ENCODE assay signal across 37 cellular contexts in the genomic region with DNA sequence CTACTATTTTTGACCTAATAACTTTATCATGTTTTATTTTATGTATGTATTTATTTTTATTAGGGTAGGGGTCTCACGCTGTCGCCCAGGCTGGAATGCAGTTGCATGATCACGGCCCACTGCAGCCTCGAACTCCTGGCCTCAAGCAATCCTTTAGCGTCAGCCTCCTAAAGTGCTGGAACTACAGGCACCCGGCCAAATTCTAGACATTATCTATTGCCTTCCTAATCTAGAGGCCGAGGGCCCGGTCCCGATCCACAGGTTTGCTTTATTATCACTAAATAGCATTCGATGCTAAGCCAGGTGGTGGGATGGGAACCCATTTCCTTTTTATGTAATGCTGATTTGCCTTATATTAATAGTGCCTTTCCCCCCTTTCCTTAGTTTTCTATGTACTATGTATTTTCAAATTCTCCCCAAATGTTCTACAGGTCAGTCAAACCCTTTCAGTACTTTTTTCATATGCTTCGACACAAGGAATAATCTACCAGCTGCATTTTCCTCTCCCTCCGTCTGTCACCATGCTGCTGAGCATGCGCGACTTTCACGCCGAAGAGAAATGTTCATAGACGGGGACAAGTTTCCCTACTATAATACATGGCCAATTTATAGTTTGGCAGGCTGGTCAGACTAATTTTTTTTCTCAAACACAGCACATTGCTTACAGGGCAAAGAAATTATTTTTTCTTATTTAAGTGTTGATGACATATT. TPM values are rescaled to one million over a fixed set of nuclear protein-coding genes. Genes with fewer than 3 reads are reported as not detected.
DNase-seq lines count a peak whose midpoint lies in the region; ATAC-seq, FAIRE-seq and TF ChIP-seq lines count a peak whose summit lies in the region.
"Had no signal": no experiment of that assay in that cellular context is flagged by ENCODE, and none has a peak within 500 bp of the region (broad histone marks: within the 10 kb centered on the region; RNA-seq: fewer than 3 reads in every experiment).

No MANE protein-coding gene starts in this region.

- no peaks in the 10 kb centered on the region for H3K27me3 ChIP-seq in H7 (ENCODE audit: control insufficient read depth, insufficient read depth, low read length)
- no peaks in the 10 kb centered on the region for H3K27me3 ChIP-seq in K562 (ENCODE audit: control insufficient read depth in 2 of 2, insufficient read depth in 2 of 2, low read length in 2 of 2)
- no peaks in the 10 kb centered on the region for H3K27me3 ChIP-seq in muscle layer of duodenum (ENCODE audit: low read depth, low read length)
- H3K27me3 ChIP-seq: BE2C had no signal

- H3K27me3 Mint-ChIP-seq in activated CD8-positive, alpha-beta memory T cell treated with anti-CD3 and anti-CD28 coated beads, Interleukin-2, amount 10 ng/mL, durations not matched to agents 7 days and 5 days = no peaks in the 10 kb centered on the region
- H3K27me3 Mint-ChIP-seq: B cell; CD4-positive, alpha-beta memory T cell; CD4-positive, alpha-beta T cell; CD8-positive, alpha-beta memory T cell had no signal

- H3K36me3 ChIP-seq in H7 (replicated peaks; ENCODE audit: control insufficient read depth, insufficient read depth, low read length) = no peaks in the 10 kb centered on the region
- H3K36me3 ChIP-seq in K562 (ENCODE audit: control insufficient read depth, insufficient read depth, low read length) = peaks cover 13% of the 10 kb centered on the region; the same call in 2 of the 3 replicates
- no peaks in the 10 kb centered on the region for H3K36me3 ChIP-seq in muscle layer of duodenum (ENCODE audit: control insufficient read depth in 1 of 2, insufficient read depth in 2 of 2, low read length in 2 of 2)
- H3K36me3 ChIP-seq: BE2C, BLaER1 had no signal

- H3K9ac ChIP-seq in K562 (ENCODE audit: insufficient read depth in 1 of 2, low read depth in 2 of 2, low read length in 2 of 2) = peak overlapping the region; percentile 26 to 41; a peak in 3 of 4 replicates
- H3K9ac ChIP-seq: BLaER1; BLaER1 treated with 17β-estradiol and CSF1 and Interleukin-3, amounts not matched to agents 10 nM and 100 nM had no signal

- H3K9me3 Mint-ChIP-seq in activated CD8-positive, alpha-beta memory T cell treated with anti-CD3 and anti-CD28 coated beads, Interleukin-2, amount 10 ng/mL, durations not matched to agents 7 days and 5 days (ENCODE audit: low read depth) = no peaks in the 10 kb centered on the region
- H3K9me3 Mint-ChIP-seq: CD14-positive monocyte; CD4-positive, alpha-beta memory T cell; CD4-positive, alpha-beta T cell; CD8-positive, alpha-beta memory T cell had no signal

- CTCF ChIA-PET in activated CD8-positive, alpha-beta memory T cell treated with anti-CD3 and anti-CD28 coated beads, Interleukin-2, amount 10 ng/mL, durations not matched to agents 7 days and 5 days (lab: Charles Lee) = interaction anchor here (1.3 to 2.4 kb wide), 4 partner anchors 10 to 25 kb away, joined by 3 to 11 read pairs (median 6); no protein-coding TSS in a partner anchor
- CTCF ChIA-PET in K562 (lab: Yijun Ruan, JAX; ENCODE audit: low intra/inter-chr PET ratio) = no interaction called here

- H3K27ac ChIP-seq in K562 (ENCODE audit: extremely low read depth, low read depth, low read length) (peak overlapping the region; percentile 42), muscle layer of duodenum (ENCODE audit: low read length) (peak overlapping the region; percentile 35)
- H3K27ac ChIP-seq: 22Rv1; A549; BLaER1; BLaER1 treated with 17β-estradiol and CSF1 and Interleukin-3, amounts not matched to agents 10 nM and 100 nM; C4-2B had no signal

- H3K4me3 ChIP-seq in H7 (ENCODE audit: insufficient read depth, low read depth, low read length) (no peak overlapping the region), K562 (no peak overlapping the region), muscle layer of duodenum (ENCODE audit: low read depth in 1 of 2, low read length in 2 of 2) (no peak overlapping the region)
- H3K4me3 ChIP-seq: A549; BLaER1; BLaER1 treated with 17β-estradiol and CSF1 and Interleukin-3, amounts not matched to agents 10 nM and 100 nM had no signal

- TF ChIP-seq RAD21 in K562 (CRISPR knock-in tag; conservative IDR thresholded peaks at IDR 0.05 in 1 of 2, IDR thresholded peaks at IDR 0.05 in 1 of 2) = no peak

- H3K4me2 ChIP-seq in K562 (ENCODE audit: insufficient read depth, low read length) = peak overlapping the region; percentile 38
- H3K4me2 ChIP-seq: A549; BLaER1; BLaER1 treated with 17β-estradiol and CSF1 and Interleukin-3, amounts not matched to agents 10 nM and 100 nM had no signal

- FAIRE-seq in K562 (lab: Jason Lieb, UNC) = no peak
- FAIRE-seq: A204.1, A549, D721Med had no signal

- H3K9me1 ChIP-seq in K562 (ENCODE audit: control insufficient read depth, insufficient read depth, low read length) = no peaks in the 10 kb centered on the region

- intact Hi-C loops in K562 (cut with micrococcal nuclease) = no loop called here

- no TSS peak for BruUV-seq in K562 (replicated peaks; lab: Mats Ljungman, UMichigan)

- no peaks in the 10 kb centered on the region for H3K9me3 ChIP-seq in K562 (replicated peaks; ENCODE audit: control insufficient read depth, insufficient read depth, low read depth, low read length)
- no peaks in the 10 kb centered on the region for H3K9me3 ChIP-seq in muscle layer of duodenum (ENCODE audit: control insufficient read depth in 1 of 2, low read length in 2 of 2)
- H3K9me3 ChIP-seq: A549; BE2C; BLaER1; BLaER1 treated with 17β-estradiol and CSF1 and Interleukin-3, amounts not matched to agents 10 nM and 100 nM; Caco-2 had no signal

- no peak for TF ChIP-seq CTCF in K562 (IDR thresholded peaks at IDR 0.05 in 2 of 3, conservative IDR thresholded peaks at IDR 0.05 in 1 of 3; ENCODE audit: insufficient read depth in 2 of 3, low read depth in 1 of 3, low read length in 3 of 3)

- H3K27ac Mint-ChIP-seq in activated CD8-positive, alpha-beta memory T cell treated with anti-CD3 and anti-CD28 coated beads, Interleukin-2, amount 10 ng/mL, durations not matched to agents 7 days and 5 days = no peak overlapping the region
- H3K27ac Mint-ChIP-seq: B cell; CD14-positive monocyte; CD4-positive, alpha-beta memory T cell; CD4-positive, alpha-beta T cell; CD4-positive, CD25-positive, alpha-beta regulatory T cell; CD8-positive, alpha-beta memory T cell had no signal

- no peak for ATAC-seq in activated CD8-positive, alpha-beta memory T cell treated with anti-CD3 and anti-CD28 coated beads, Interleukin-2, amount 10 ng/mL, durations not matched to agents 7 days and 5 days
- ATAC-seq in K562 = peak; percentile 5
- ATAC-seq: A549; CD8-positive, alpha-beta T cell had no signal

- POLR2A ChIA-PET in K562 (lab: Yijun Ruan, JAX) = interaction anchor here (0.6 to 2.4 kb wide), 11 partner anchors 9 to 125 kb away, joined by 3 to 12 read pairs (median 4); a partner anchor contains a TSS

- peaks cover 16% of the 10 kb centered on the region for H3K4me1 Mint-ChIP-seq in activated CD8-positive, alpha-beta memory T cell treated with anti-CD3 and anti-CD28 coated beads, Interleukin-2, amount 10 ng/mL, durations not matched to agents 7 days and 5 days

- in situ Hi-C loops in K562 (cut with MboI) = no loop called here

- peak; percentile 23 for DNase-seq in activated CD8-positive, alpha-beta memory T cell treated with anti-CD3 and anti-CD28 coated beads, Interleukin-2, amount 50 U/mL, for 48 hours
- no peak for DNase-seq in activated CD8-positive, alpha-beta memory T cell treated with anti-CD3 and anti-CD28 coated beads, Interleukin-2, amount 10 ng/mL, durations not matched to agents 7 days and 5 days
- DNase-seq in H7 = peak; percentile 2
- peak in 2 of 4 experiments; percentile 57 to 84 for DNase-seq in K562 (ENCODE audit: extremely low read depth in 1 of 4, low spot score in 3 of 4)
- DNase-seq in HuH-7.5 (ENCODE audit: low spot score) = no peak
- no peak for DNase-seq in GM19238 (ENCODE audit: insufficient read length, low spot score)
- no peak for DNase-seq in iPS-NIHi7 (ENCODE audit: extremely low spot score)
- DNase-seq: 8988T; ACHN; AML-193; BE2C; C1 segment of cervical spinal cord; Caco-2; Calu3; CD4-positive, alpha-beta memory T cell; CD4-positive, alpha-beta T cell; CD4-positive, CD25-positive, alpha-beta regulatory T cell; CD8-positive, alpha-beta memory T cell; CD8-positive, alpha-beta T cell; COR-L47; DMS 273 treated with DMSO at 0.1 percent for 48 hours; DMS153; DMS53; DMS79; DMS79 treated with DMSO at 0.1 percent for 48 hours; DND-41; EL had no signal

- peaks cover 40 to 61% of the 10 kb centered on the region in 2 experiments for H3K4me1 ChIP-seq in K562 (replicated peaks in 1 of 2; ENCODE audit: control insufficient read depth in 2 of 2, insufficient read depth in 2 of 2, low read length in 2 of 2)
- peaks cover 11 to 38% of the 10 kb centered on the region in 2 donors for H3K4me1 ChIP-seq in muscle layer of duodenum (ENCODE audit: control insufficient read depth in 1 of 2, insufficient read depth in 2 of 2, low read length in 2 of 2)
- H3K4me1 ChIP-seq: BE2C, BLaER1 had no signal

- peaks cover 97% of the 10 kb centered on the region for H3K79me2 ChIP-seq in K562 (ENCODE audit: control insufficient read depth, insufficient read depth, low read length)

- WGBS in K562 (ENCODE audit: insufficient coverage, low coverage, missing lambda C conversion rate) = 24% methylated on average over 17 of the region's 17 CpGs

- peak overlapping the region; percentile 33; the same call in 1 of the 2 replicates for H2AFZ ChIP-seq in K562 (ENCODE audit: low read depth, low read length)

- H4K20me1 ChIP-seq in K562 (replicated peaks; ENCODE audit: control insufficient read depth, insufficient read depth, low read length) = no peaks in the 10 kb centered on the region
- H4K20me1 ChIP-seq: BLaER1 had no signal

- H3K4me3 Mint-ChIP-seq in activated CD8-positive, alpha-beta memory T cell treated with anti-CD3 and anti-CD28 coated beads, Interleukin-2, amount 10 ng/mL, durations not matched to agents 7 days and 5 days = no peak overlapping the region
- H3K4me3 Mint-ChIP-seq: B cell; CD14-positive monocyte; CD4-positive, alpha-beta memory T cell; CD4-positive, alpha-beta T cell; CD4-positive, CD25-positive, alpha-beta regulatory T cell; CD8-positive, alpha-beta memory T cell; CD8-positive, alpha-beta T cell had no signal

- peaks cover 2% of the 10 kb centered on the region for H3K36me3 Mint-ChIP-seq in activated CD8-positive, alpha-beta memory T cell treated with anti-CD3 and anti-CD28 coated beads, Interleukin-2, amount 10 ng/mL, durations not matched to agents 7 days and 5 days
- H3K36me3 Mint-ChIP-seq: CD4-positive, alpha-beta memory T cell had no signal

- TF ChIP-seq POLR2A in K562 (conservative IDR thresholded peaks at IDR 0.05) = no peak; the same call in 1 of the 2 replicates

- TF ChIP-seq EP300 in K562 (IDR thresholded peaks at IDR 0.05; ENCODE audit: low read length) = peak; percentile 6; the same call in 1 of the 2 replicates

RNA-seq across cellular contexts. Expression of a gene that starts 6.4 kb away (rescaled TPM):
- 10 to 100 TPM; 55.2 to 56.0 TPM for total RNA-seq in activated CD8-positive, alpha-beta memory T cell treated with anti-CD3 and anti-CD28 coated beads, Interleukin-2, amount 10 ng/mL, durations not matched to agents 7 days and 5 days
- 26.8 and 34.1 TPM in 2 replicates for total RNA-seq in H7 (2014; rRNA removed; shearing (Covaris generic))
- 141 and 220 TPM in 2 replicates for total RNA-seq in K562 (2011; cell fraction: chromatin; rRNA removed; ENCODE audit: low replicate concordance)
- total RNA-seq in K562 (2011; cell fraction: nucleolus; rRNA removed) = 93.6 and 93.8 TPM in 2 replicates
- total RNA-seq in K562 (2011; cell fraction: nucleoplasm; rRNA removed) = 147 and 201 TPM in 2 replicates
- total RNA-seq in K562 (2014; rRNA removed) = 86.6 and 92.4 TPM in 2 replicates
- 111 and 114 TPM in 2 replicates for total RNA-seq in K562 (2014; rRNA removed; fragmentation: Illumina TruSeq; extraction: Trizol)
- 100 and 113 TPM in 2 replicates for total RNA-seq in K562 (2015; rRNA removed; fragmentation: Illumina TruSeq; extraction: Trizol)
- total RNA-seq in K562 (2021) = 124 and 126 TPM in 2 replicates
- 151 and 210 TPM in 2 replicates for polyA plus RNA-seq in K562 (2011; rRNA removed)
- polyA plus RNA-seq in K562 (2011; cell fraction: cytosol; rRNA removed) = 171 and 185 TPM in 2 replicates
- polyA plus RNA-seq in K562 (2011; cell fraction: nucleus; rRNA removed) = 130 and 168 TPM in 2 replicates
- 133 and 231 TPM in 2 replicates for polyA plus RNA-seq in K562 (2012)
- 162 and 176 TPM in 2 replicates for polyA plus RNA-seq in K562 (2014; fragmentation: Illumina TruSeq; extraction: Trizol)
- 100 to 1,000 TPM; 143 to 211 TPM for polyA plus RNA-seq in K562 (2014; fragmentation: Nextera tagmentation; extraction: Ambion mirVana)
- polyA plus RNA-seq in K562 (2014; rRNA removed) = 145 and 159 TPM in 2 replicates
- 135 and 183 TPM in 2 replicates for polyA minus RNA-seq in K562 (2011; rRNA and poly(A)+ RNA removed)
- 64.3 and 74.2 TPM in 2 replicates for polyA minus RNA-seq in K562 (2011; cell fraction: cytosol; rRNA and poly(A)+ RNA removed)
- polyA minus RNA-seq in K562 (2011; cell fraction: nucleus; rRNA and poly(A)+ RNA removed) = 60.0 and 62.5 TPM in 2 replicates

RNA-seq across cellular contexts. Expression of a gene that starts 34.7 kb away (rescaled TPM):
- 10 to 100 TPM; 11.9 to 14.5 TPM for total RNA-seq in activated CD8-positive, alpha-beta memory T cell treated with anti-CD3 and anti-CD28 coated beads, Interleukin-2, amount 10 ng/mL, durations not matched to agents 7 days and 5 days
- total RNA-seq in H7 (2014; rRNA removed; shearing (Covaris generic)) = 40.5 and 76.0 TPM in 2 replicates
- total RNA-seq in K562 (2011; cell fraction: chromatin; rRNA removed; ENCODE audit: low replicate concordance) = 88.6 and 124 TPM in 2 replicates
- total RNA-seq in K562 (2011; cell fraction: nucleolus; rRNA removed) = 76.6 and 81.5 TPM in 2 replicates
- total RNA-seq in K562 (2011; cell fraction: nucleoplasm; rRNA removed) = 59.8 and 71.4 TPM in 2 replicates
- total RNA-seq in K562 (2014; rRNA removed) (101 and 110 TPM in 2 replicates), K562 (2014; rRNA removed; fragmentation: Illumina TruSeq; extraction: Trizol) (106 and 108 TPM in 2 replicates), K562 (2015; rRNA removed; fragmentation: Illumina TruSeq; extraction: Trizol) (116 TPM in 2 replicates), K562 (2021) (136 and 139 TPM in 2 replicates)
- polyA plus RNA-seq in K562 (2011; rRNA removed) (187 and 214 TPM in 2 replicates), K562 (2014; fragmentation: Illumina TruSeq; extraction: Trizol) (113 and 118 TPM in 2 replicates), K562 (2014; fragmentation: Nextera tagmentation; extraction: Ambion mirVana) (10 to 100 TPM; 54.6 to 70.1 TPM), K562 (2014; rRNA removed) (145 and 149 TPM in 2 replicates)
- 201 and 211 TPM in 2 replicates for polyA plus RNA-seq in K562 (2011; cell fraction: cytosol; rRNA removed)
- 136 and 150 TPM in 2 replicates for polyA plus RNA-seq in K562 (2011; cell fraction: nucleus; rRNA removed)
- polyA plus RNA-seq in K562 (2012) = 121 and 287 TPM in 2 replicates
- 136 and 185 TPM in 2 replicates for polyA minus RNA-seq in K562 (2011; rRNA and poly(A)+ RNA removed)
- 67.3 and 100 TPM in 2 replicates for polyA minus RNA-seq in K562 (2011; cell fraction: cytosol; rRNA and poly(A)+ RNA removed)
- 20.6 and 27.7 TPM in 2 replicates for polyA minus RNA-seq in K562 (2011; cell fraction: nucleus; rRNA and poly(A)+ RNA removed)

Comparison
In these comparisons a context has a peak if more than half of its experiments do, and no peak if none do; other contexts are left out.
1. DNase-seq: peak in activated CD8-positive, alpha-beta memory T cell treated with anti-CD3 and anti-CD28 coated beads, Interleukin-2, amount 50 U/mL, for 48 hours (single experiment) and H7 (single experiment); none in activated CD8-positive, alpha-beta memory T cell treated with anti-CD3 and anti-CD28 coated beads, Interleukin-2, amount 10 ng/mL, durations not matched to agents 7 days and 5 days (single experiment), HuH-7.5 (single experiment), GM19238 (single experiment) and iPS-NIHi7 (single experiment).